35 cellular contexts compared by ENCODE assay signal in the genomic region with DNA sequence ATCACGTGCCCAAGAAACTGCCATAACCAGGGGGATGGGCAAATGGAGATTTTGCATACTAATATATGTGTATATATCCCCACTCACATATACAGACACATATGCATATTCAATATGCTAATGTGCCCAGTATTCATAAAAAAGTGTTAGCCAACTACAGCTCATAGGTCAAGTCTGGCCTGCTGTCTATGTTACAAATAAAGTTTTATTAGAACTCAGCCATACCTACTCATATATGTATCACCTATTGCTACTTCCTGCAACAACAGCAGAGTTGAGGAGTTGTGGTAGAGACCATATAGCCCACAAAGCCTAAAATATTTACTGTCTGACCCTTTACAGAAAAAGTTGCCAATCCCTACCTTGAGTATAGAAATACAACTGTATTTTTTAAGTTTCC.
"Had no signal": no experiment of that assay in that cellular context is flagged by ENCODE, and none has a peak within 500 bp of the region (broad histone marks: within the 10 kb centered on the region; RNA-seq: fewer than 3 reads in every experiment).

No MANE protein-coding gene starts in this region.

- H3K27me3 ChIP-seq: MG63 had no signal

- DNase-seq: Kasumi-1, MG63, MM.1S, MV-4-11, NCI-H1048, NCI-H1092, NCI-H1092 treated with DMSO at 0.1 percent for 48 hours, NCI-H1105, NCI-H1105 treated with DMSO at 0.1 percent for 48 hours, NCI-H1417, NCI-H1417 treated with DMSO at 0.1 percent for 48 hours, NCI-H1436, NCI-H1436 treated with DMSO at 0.1 percent for 48 hours, NCI-H146, NCI-H1694, NCI-H1694 treated with DMSO at 0.1 percent for 48 hours, NCI-H187, NCI-H187 treated with DMSO at 0.1 percent for 48 hours, NCI-H1930, NCI-H2029, NCI-H2029 treated with DMSO at 0.1 percent for 48 hours, NCI-H2081, NCI-H2081 treated with DMSO at 0.1 percent for 48 hours, NCI-H2107, NCI-H2171, NCI-H2171 treated with DMSO at 0.1 percent for 48 hours, NCI-H2227 treated with DMSO at 0.1 percent for 48 hours, NCI-H226, NCI-H345, NCI-H446, NCI-H446 treated with DMSO at 0.1 percent for 48 hours, NCI-H510A, NCI-H510A treated with DMSO at 0.1 percent for 48 hours, NCI-H524, NCI-H524 treated with DMSO at 0.1 percent for 48 hours had no signal

- H3K9me3 ChIP-seq: MG63 had no signal

- H3K36me3 ChIP-seq: MG63 had no signal

- H3K4me3 ChIP-seq: MG63 had no signal
